Comparison of ENCODE assay signal across 8 cellular contexts in the genomic region with DNA sequence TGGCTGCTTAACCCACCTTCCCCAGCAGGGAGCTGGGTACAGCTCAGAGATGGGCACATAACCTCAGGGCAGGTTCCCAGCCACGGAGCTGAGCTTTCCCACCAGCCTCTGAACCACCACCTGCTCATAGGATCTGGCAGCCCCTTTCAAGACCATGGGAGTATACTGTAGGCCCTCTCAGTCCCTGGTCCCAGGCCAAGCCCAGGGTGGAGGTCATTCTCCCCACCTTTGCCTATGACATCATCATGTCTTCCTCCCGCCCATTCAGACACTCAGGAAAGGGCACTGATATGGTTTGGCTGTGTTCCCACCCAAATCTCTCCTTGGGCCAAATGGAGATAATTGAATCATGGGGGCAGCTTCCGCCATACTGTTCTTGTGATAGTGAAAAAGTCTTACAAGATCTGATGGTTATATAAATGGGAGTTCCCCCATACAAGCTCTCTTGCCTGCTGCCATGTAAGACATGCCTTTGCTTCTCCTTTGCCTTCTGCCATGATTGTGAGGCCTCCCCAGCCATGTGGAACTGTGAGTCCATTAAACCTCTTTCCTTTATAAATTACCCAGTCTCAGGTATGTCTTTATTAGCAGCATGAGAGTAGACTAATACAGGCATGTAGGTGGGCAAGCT. TPM values are rescaled to one million over a fixed set of nuclear protein-coding genes. Genes with fewer than 3 reads are reported as not detected.
DNase-seq lines count a peak whose midpoint lies in the region; ATAC-seq, FAIRE-seq and TF ChIP-seq lines count a peak whose summit lies in the region.
"Not testable (repeated sequence)": the region's sequence is repeated elsewhere in the genome, so short reads cannot be mapped to it uniquely, and the experiment has no call there.

No MANE protein-coding gene starts in this region.

- not testable (repeated sequence) for H3K27me3 ChIP-seq in IMR-90 (ENCODE audit: control insufficient read depth, insufficient read depth, low read length); breast epithelium; esophagus squamous epithelium; HepG2 (ENCODE audit: control insufficient read depth in 1 of 2, insufficient read depth in 2 of 2, low read length in 2 of 2); gastrocnemius medialis; thoracic aorta (replicated peaks; ENCODE audit: insufficient read depth); aorta (ENCODE audit: control insufficient read depth in 1 of 2, insufficient read depth in 2 of 2, low read length in 1 of 2)

- H2AFZ ChIP-seq in IMR-90 (replicated peaks; ENCODE audit: low read length, poor library complexity); HepG2 (ENCODE audit: low read length): not testable (repeated sequence)

- not testable (repeated sequence) for H3K4me3 ChIP-seq in IMR-90 (ENCODE audit: insufficient read depth, low read depth, low read length); breast epithelium; esophagus squamous epithelium; HepG2 (replicated peaks in 1 of 3; ENCODE audit: insufficient read depth in 1 of 3, low read depth in 2 of 3, low read length in 3 of 3); gastrocnemius medialis; thoracic aorta; aorta (ENCODE audit: low read length in 2 of 2)

- TF ChIP-seq RAD21 in IMR-90 (IDR thresholded peaks at IDR 0.05; ENCODE audit: low read length); HepG2 (CRISPR knock-in tag; IDR thresholded peaks at IDR 0.05): not testable (repeated sequence)

- FAIRE-seq in HepG2 (lab: Jason Lieb, UNC), result not testable (repeated sequence)

- H3K36me3 Mint-ChIP-seq in nephron (ENCODE audit: low read depth), result not testable (repeated sequence)

- H3K27ac Mint-ChIP-seq in nephron, result peak overlapping the region; percentile 98 to 99 (median 98)

- CTCF ChIA-PET in IMR-90 (lab: Yijun Ruan, JAX); HepG2 (lab: Yijun Ruan, JAX; ENCODE audit: low intra/inter-chr PET ratio, low total read pairs): not testable (repeated sequence)

- not testable (repeated sequence) for H3K9ac ChIP-seq in IMR-90 (ENCODE audit: low read depth, low read length); HepG2 (ENCODE audit: insufficient read depth, low read depth, low read length)

- POLR2A ChIA-PET in IMR-90 (lab: Charles Lee; ENCODE audit: unreplicated experiment); HepG2 (lab: Yijun Ruan, JAX): not testable (repeated sequence)

- H3K4me2 ChIP-seq in IMR-90 (ENCODE audit: low read depth, low read length); HepG2 (ENCODE audit: low read depth, low read length): not testable (repeated sequence)

- not testable (repeated sequence) for TF ChIP-seq POLR2A in IMR-90 (IDR thresholded peaks at IDR 0.05; ENCODE audit: low read depth, low read length); breast epithelium (IDR thresholded peaks at IDR 0.05); esophagus squamous epithelium (IDR thresholded peaks at IDR 0.05); HepG2 (IDR thresholded peaks at IDR 0.05; ENCODE audit: insufficient read depth in 1 of 2, low read depth in 2 of 2, low read length in 2 of 2); gastrocnemius medialis (IDR thresholded peaks at IDR 0.05)

- H3K4me3 Mint-ChIP-seq in nephron, result peak overlapping the region in 1 of 3 experiments; percentile 39

- no CpG with 5 or more reads among the region's 3 CpGs for WGBS in IMR-90 (ENCODE audit: extremely low coverage in 2 of 2, insufficient read length in 1 of 2), 2 experiments
- WGBS in esophagus squamous epithelium, 2 donors, result 79 to 93% methylated on average over 3 of the region's 3 CpGs
- WGBS in HepG2 (ENCODE audit: low lambda C conversion rate), result 100% methylated on average over 3 of the region's 3 CpGs
- WGBS in aorta, 2 donors, result 86 to 89% methylated on average over 3 of the region's 3 CpGs

- peaks cover 65% of the 10 kb centered on the region for H3K4me1 ChIP-seq in IMR-90 (ENCODE audit: control insufficient read depth, insufficient read depth, low read length)
- H3K4me1 ChIP-seq in breast epithelium, result peaks cover 32 to 74% of the 10 kb centered on the region in 2 donors
- H3K4me1 ChIP-seq in esophagus squamous epithelium, result peaks cover 54 to 100% (median 85%) of the 10 kb centered on the region in 3 donors
- H3K4me1 ChIP-seq in HepG2 (ENCODE audit: insufficient read depth, low read length), result peaks cover 43% of the 10 kb centered on the region
- peaks cover 57 to 71% of the 10 kb centered on the region in 2 donors for H3K4me1 ChIP-seq in gastrocnemius medialis
- peaks cover 72 to 98% of the 10 kb centered on the region in 2 donors for H3K4me1 ChIP-seq in thoracic aorta (ENCODE audit: control insufficient read depth in 1 of 2, low read depth in 2 of 2)
- not testable (repeated sequence) for H3K4me1 ChIP-seq in aorta (ENCODE audit: control insufficient read depth in 1 of 2, insufficient read depth in 2 of 2, low read length in 2 of 2)

- H3K79me2 ChIP-seq in HepG2 (ENCODE audit: insufficient read depth, low read length), result not testable (repeated sequence)

- peak overlapping the region; percentile 20; the same call in 1 of the 2 replicates for H2AK5ac ChIP-seq in IMR-90 (ENCODE audit: low read depth, low read length)

- ATAC-seq in IMR-90 (ENCODE audit: low read depth); HepG2; gastrocnemius medialis; thoracic aorta (ENCODE audit: insufficient number of reproducible peaks, low FRiP score, low read depth); aorta (ENCODE audit: low FRiP score): not testable (repeated sequence)

- TF ChIP-seq CTCF in IMR-90 (conservative IDR thresholded peaks at IDR 0.05; ENCODE audit: low read depth, low read length); breast epithelium (IDR thresholded peaks at IDR 0.05); esophagus squamous epithelium (IDR thresholded peaks at IDR 0.05); HepG2 (CRISPR knock-in tag; IDR thresholded peaks at IDR 0.05); nephron (IDR thresholded peaks at IDR 0.05; ENCODE audit: unreplicated experiment in 3 of 3); gastrocnemius medialis (IDR thresholded peaks at IDR 0.05 in 4 of 5, conservative IDR thresholded peaks at IDR 0.05 in 1 of 5); thoracic aorta (IDR thresholded peaks at IDR 0.05): not testable (repeated sequence)

- not testable (repeated sequence) for H3K9me3 ChIP-seq in IMR-90 (ENCODE audit: control insufficient read depth, insufficient read depth, low read length); breast epithelium; esophagus squamous epithelium; HepG2 (ENCODE audit: low read length); gastrocnemius medialis; thoracic aorta; aorta (ENCODE audit: control insufficient read depth, low read length)

- TF ChIP-seq EP300 in HepG2 (IDR thresholded peaks at IDR 0.05; ENCODE audit: low read depth in 2 of 2, low read length in 2 of 2); HepG2 (CRISPR knock-in tag; IDR thresholded peaks at IDR 0.05; ENCODE audit: borderline replicate concordance): not testable (repeated sequence)

- dilution Hi-C loops in IMR-90 (cut with HindIII; ENCODE audit: low sequenced_read_pairs, unreplicated experiment), result not testable (repeated sequence)

- H3K56ac ChIP-seq in IMR-90 (ENCODE audit: extremely low read depth, insufficient read depth, low read length), result not testable (repeated sequence)

- H2BK5ac ChIP-seq in IMR-90 (ENCODE audit: low read depth, low read length, poor library complexity, severe bottlenecking), result peak overlapping the region; percentile 37

- DNase-seq in IMR-90; breast epithelium (ENCODE audit: low spot score in 2 of 2); esophagus squamous epithelium (lab: John Stamatoyannopoulos, UW); HepG2 (ENCODE audit: low spot score); gastrocnemius medialis; thoracic aorta (ENCODE audit: low spot score); aorta: not testable (repeated sequence)

- peak overlapping the region; percentile 17 for H3K4ac ChIP-seq in IMR-90 (ENCODE audit: low read depth, low read length)

- H4K91ac ChIP-seq in IMR-90 (ENCODE audit: insufficient read depth, low read depth, low read length), result not testable (repeated sequence)

- H3K36me3 ChIP-seq in IMR-90 (ENCODE audit: control insufficient read depth, insufficient read depth, low read length), result peaks cover 63% of the 10 kb centered on the region
- H3K36me3 ChIP-seq in breast epithelium; HepG2 (replicated peaks in 1 of 2; ENCODE audit: control insufficient read depth in 1 of 2, insufficient read depth in 2 of 2, low read length in 2 of 2); gastrocnemius medialis: not testable (repeated sequence)
- peaks cover 0 to 70% (median 21%) of the 10 kb centered on the region in 3 donors for H3K36me3 ChIP-seq in esophagus squamous epithelium
- peaks cover 47% of the 10 kb centered on the region for H3K36me3 ChIP-seq in thoracic aorta
- H3K36me3 ChIP-seq in aorta (ENCODE audit: control insufficient read depth in 1 of 2, insufficient read depth in 2 of 2, low read length in 1 of 2), result peaks cover 0 to 14% of the 10 kb centered on the region in 2 donors

- in situ Hi-C loops in IMR-90 (cut with MboI; ENCODE audit: low sequenced_read_pairs); HepG2 (cut with HindIII; ENCODE audit: extremely low pct_ligation_motif_present, low pct_unique_long_range_greater_than_20kb); gastrocnemius medialis (cut with MboI; ENCODE audit: low sequenced_read_pairs in 4 of 4): not testable (repeated sequence)

- H4K20me1 ChIP-seq in IMR-90 (ENCODE audit: insufficient read depth, low read length), result peaks cover 96% of the 10 kb centered on the region
- H4K20me1 ChIP-seq in HepG2 (ENCODE audit: insufficient read depth, low read length), result not testable (repeated sequence)

- 0 out of 4 replicates have a peak overlapping the region, but pooled peaks of 1 of the 2 experiments have one; percentile 58 for H4K8ac ChIP-seq in IMR-90 (ENCODE audit: low read depth in 2 of 2, low read length in 2 of 2)

- H3K27ac ChIP-seq in IMR-90 (ENCODE audit: insufficient read depth, low read length), result peak overlapping the region; percentile 75; the same call in 1 of the 2 replicates
- peak overlapping the region; percentile 97 to 99 for H3K27ac ChIP-seq in breast epithelium
- H3K27ac ChIP-seq in esophagus squamous epithelium, result peak overlapping the region; percentile 58 to 93 (median 88)
- H3K27ac ChIP-seq in HepG2 (ENCODE audit: extremely low read length, insufficient read depth, low read length), result not testable (repeated sequence)
- peak overlapping the region; percentile 22 to 77 (median 41) for H3K27ac ChIP-seq in gastrocnemius medialis
- H3K27ac ChIP-seq in thoracic aorta, result peak overlapping the region; percentile 78 to 96
- H3K27ac ChIP-seq in aorta (ENCODE audit: low read depth in 1 of 2, low read length in 2 of 2), result peak overlapping the region; percentile 29 to 71

- H2BK20ac ChIP-seq in IMR-90 (ENCODE audit: low read depth, low read length), result not testable (repeated sequence)

- H3K4me1 Mint-ChIP-seq in nephron, result peaks cover 78% of the 10 kb centered on the region

- intact Hi-C loops in IMR-90 (cut with micrococcal nuclease); breast epithelium (cut with DNase I; ENCODE audit: low total_unique reads); esophagus squamous epithelium (cut with DNase I); HepG2 (cut with micrococcal nuclease; ENCODE audit: unreplicated experiment); gastrocnemius medialis (cut with DNase I; ENCODE audit: low total_unique reads); aorta (cut with DNase I): not testable (repeated sequence)

- not testable (repeated sequence) for BruUV-seq in IMR-90 (replicated peaks; lab: Mats Ljungman, UMichigan); HepG2 (replicated peaks; lab: Mats Ljungman, UMichigan)

- H3K79me1 ChIP-seq in IMR-90 (ENCODE audit: low read depth in 1 of 2, low read length in 2 of 2), result peaks cover 43 to 95% of the 10 kb centered on the region in 2 experiments

- peaks cover 15% of the 10 kb centered on the region for H3K27me3 Mint-ChIP-seq in nephron (ENCODE audit: low read depth)

- H3K14ac ChIP-seq in IMR-90 (replicated peaks; ENCODE audit: low read depth, low read length), result peak overlapping the region; percentile 51; the same call in 1 of the 2 replicates

- peak overlapping the region; percentile 54; the same call in 1 of the 2 replicates for H2BK120ac ChIP-seq in IMR-90 (ENCODE audit: low read depth, low read length)

- H4K5ac ChIP-seq in IMR-90 (ENCODE audit: low read depth, low read length), result not testable (repeated sequence)

- H3K18ac ChIP-seq in IMR-90 (ENCODE audit: low read depth, low read length), result peak overlapping the region; percentile 40; the same call in 1 of the 2 replicates

- not testable (repeated sequence) for H2BK15ac ChIP-seq in IMR-90 (ENCODE audit: low read depth, low read length)

- H2AK9ac ChIP-seq in IMR-90 (replicated peaks; ENCODE audit: low read depth, low read length, poor library complexity), result not testable (repeated sequence)

- not testable (repeated sequence) for H3K9me3 Mint-ChIP-seq in nephron

- peak overlapping the region; percentile 36; the same call in 1 of the 2 replicates for H3K23ac ChIP-seq in IMR-90 (ENCODE audit: low read depth, low read length)

- peaks cover 56% of the 10 kb centered on the region for H3K9me1 ChIP-seq in IMR-90 (ENCODE audit: insufficient read depth, low read length)

RNA-seq across cellular contexts. Expression of a gene that starts 13.8 kb away (rescaled TPM):
- total RNA-seq in IMR-90 (2012; rRNA removed) (1,498 and 1,861 TPM in 2 replicates), breast epithelium (1,000 to 10,000 TPM in 1 of 3 donors, 100 to 1,000 TPM in 2; 186 to 1,491 (median 767) TPM), esophagus squamous epithelium (1,000 to 10,000 TPM in 1 of 4 donors, 100 to 1,000 TPM in 3; 243 to 1,044 (median 363) TPM), HepG2 (2016; rRNA removed; fragmentation: Illumina TruSeq; extraction: Trizol) (68.9 and 70.8 TPM in 2 replicates), gastrocnemius medialis (10 to 100 TPM; 22.7 to 91.1 (median 68.9) TPM), thoracic aorta (1,000 to 10,000 TPM; 2,051 to 3,060 TPM), aorta (1,000 to 10,000 TPM in 1 of 2 donors, 100 to 1,000 TPM in 1; 599 to 1,490 TPM)
- polyA plus RNA-seq in IMR-90 (2012; rRNA removed) (948 and 1,037 TPM in 2 replicates), HepG2 (2011; rRNA removed) (14.5 and 17.7 TPM in 2 replicates), aorta (100 to 1,000 TPM; 703 to 838 TPM)
- polyA plus RNA-seq in IMR-90 (2012; cell fraction: cytosol; rRNA removed), result 955 and 1,043 TPM in 2 replicates
- polyA plus RNA-seq in IMR-90 (2012; cell fraction: nucleus; rRNA removed; ENCODE audit: low replicate concordance), result 737 and 1,227 TPM in 2 replicates
- total RNA-seq in HepG2 (2016; cell fraction: cytosol; rRNA removed; fragmentation: Illumina TruSeq; extraction: Trizol; ENCODE audit: low read depth), result 12.3 and 12.8 TPM in 2 replicates
- 66.1 and 69.5 TPM in 2 replicates for total RNA-seq in HepG2 (2016; cell fraction: insoluble cytoplasmic fraction; rRNA removed; fragmentation: Illumina TruSeq; extraction: Trizol)
- total RNA-seq in HepG2 (2016; cell fraction: membrane; rRNA removed; fragmentation: Illumina TruSeq; extraction: Trizol), result 28.9 and 33.8 TPM in 2 replicates
- 35.6 and 44.2 TPM in 2 replicates for total RNA-seq in HepG2 (2016; cell fraction: nucleus; rRNA removed; fragmentation: Illumina TruSeq; extraction: Trizol)
- polyA plus RNA-seq in HepG2 (2011; cell fraction: cytosol; rRNA removed), result 15.2 and 17.2 TPM in 2 replicates
- polyA plus RNA-seq in HepG2 (2011; cell fraction: nucleus; rRNA removed), result 10.9 and 14.9 TPM in 2 replicates
- polyA plus RNA-seq in HepG2 (2012), result 9.9 and 18.8 TPM in 2 replicates
- polyA plus RNA-seq in HepG2 (2016; cell fraction: cytosol; fragmentation: Illumina TruSeq; extraction: Trizol; ENCODE audit: low read depth), result 15.3 and 18.6 TPM in 2 replicates
- 83.1 and 92.4 TPM in 2 replicates for polyA plus RNA-seq in HepG2 (2016; cell fraction: insoluble cytoplasmic fraction; fragmentation: Illumina TruSeq; extraction: Trizol; ENCODE audit: low read depth)
- polyA plus RNA-seq in HepG2 (2016; cell fraction: membrane; fragmentation: Illumina TruSeq; extraction: Trizol; ENCODE audit: low read depth), result 29.6 and 30.8 TPM in 2 replicates
- polyA plus RNA-seq in HepG2 (2016; cell fraction: nucleus; fragmentation: Illumina TruSeq; extraction: Trizol; ENCODE audit: insufficient read depth, low read depth), result 54.3 and 54.9 TPM in 2 replicates
- polyA minus RNA-seq in HepG2 (2011; rRNA and poly(A)+ RNA removed; ENCODE audit: low replicate concordance), result 22.9 and 266 TPM in 2 replicates
- 8.4 and 9.1 TPM in 2 replicates for polyA minus RNA-seq in HepG2 (2011; cell fraction: cytosol; rRNA and poly(A)+ RNA removed)
- 9.1 and 11.7 TPM in 2 replicates for polyA minus RNA-seq in HepG2 (2011; cell fraction: nucleus; rRNA and poly(A)+ RNA removed)

RNA-seq across cellular contexts. Expression of a gene that starts 24.2 kb away (rescaled TPM):
- total RNA-seq in IMR-90 (2012; rRNA removed), result 41.6 and 44.2 TPM in 2 replicates
- polyA plus RNA-seq in IMR-90 (2012; rRNA removed), result 102 and 122 TPM in 2 replicates
- 50.7 and 178 TPM in 2 replicates for polyA plus RNA-seq in IMR-90 (2012; cell fraction: cytosol; rRNA removed)
- polyA plus RNA-seq in IMR-90 (2012; cell fraction: nucleus; rRNA removed; ENCODE audit: low replicate concordance), result 49.6 and 125 TPM in 2 replicates
- 100 to 1,000 TPM in 1 of 3 donors, 10 to 100 TPM in 2; 65.7 to 116 (median 92.7) TPM for total RNA-seq in breast epithelium
- 10 to 100 TPM; 60.9 to 87.9 (median 75.1) TPM for total RNA-seq in esophagus squamous epithelium
- 29.1 and 33.6 TPM in 2 replicates for total RNA-seq in HepG2 (2016; rRNA removed; fragmentation: Illumina TruSeq; extraction: Trizol)
- 13.4 and 13.7 TPM in 2 replicates for total RNA-seq in HepG2 (2016; cell fraction: cytosol; rRNA removed; fragmentation: Illumina TruSeq; extraction: Trizol; ENCODE audit: low read depth)
- 29.0 and 34.8 TPM in 2 replicates for total RNA-seq in HepG2 (2016; cell fraction: insoluble cytoplasmic fraction; rRNA removed; fragmentation: Illumina TruSeq; extraction: Trizol)
- 27.3 and 32.8 TPM in 2 replicates for total RNA-seq in HepG2 (2016; cell fraction: membrane; rRNA removed; fragmentation: Illumina TruSeq; extraction: Trizol)
- total RNA-seq in HepG2 (2016; cell fraction: nucleus; rRNA removed; fragmentation: Illumina TruSeq; extraction: Trizol), result 15.5 and 17.9 TPM in 2 replicates
- polyA plus RNA-seq in HepG2 (2011; rRNA removed), result 16.7 and 25.1 TPM in 2 replicates
- 18.1 and 31.9 TPM in 2 replicates for polyA plus RNA-seq in HepG2 (2011; cell fraction: cytosol; rRNA removed)
- polyA plus RNA-seq in HepG2 (2011; cell fraction: nucleus; rRNA removed), result 18.6 and 19.4 TPM in 2 replicates
- polyA plus RNA-seq in HepG2 (2012), result 6.9 and 12.1 TPM in 2 replicates
- 23.0 and 26.1 TPM in 2 replicates for polyA plus RNA-seq in HepG2 (2016; cell fraction: cytosol; fragmentation: Illumina TruSeq; extraction: Trizol; ENCODE audit: low read depth)
- 47.7 and 53.8 TPM in 2 replicates for polyA plus RNA-seq in HepG2 (2016; cell fraction: insoluble cytoplasmic fraction; fragmentation: Illumina TruSeq; extraction: Trizol; ENCODE audit: low read depth)
- 39.2 and 43.9 TPM in 2 replicates for polyA plus RNA-seq in HepG2 (2016; cell fraction: membrane; fragmentation: Illumina TruSeq; extraction: Trizol; ENCODE audit: low read depth)
- polyA plus RNA-seq in HepG2 (2016; cell fraction: nucleus; fragmentation: Illumina TruSeq; extraction: Trizol; ENCODE audit: insufficient read depth, low read depth), result 43.9 and 44.6 TPM in 2 replicates
- 16.2 and 21.4 TPM in 2 replicates for polyA minus RNA-seq in HepG2 (2011; rRNA and poly(A)+ RNA removed; ENCODE audit: low replicate concordance)
- 11.5 and 15.4 TPM in 2 replicates for polyA minus RNA-seq in HepG2 (2011; cell fraction: cytosol; rRNA and poly(A)+ RNA removed)
- 13.6 and 15.2 TPM in 2 replicates for polyA minus RNA-seq in HepG2 (2011; cell fraction: nucleus; rRNA and poly(A)+ RNA removed)
- 10 to 100 TPM in 3 of 4 donors, 1 to 10 TPM in 1; 7.4 to 91.8 (median 62.7) TPM for total RNA-seq in gastrocnemius medialis
- total RNA-seq in thoracic aorta, result 100 to 1,000 TPM in 1 of 2 donors, 10 to 100 TPM in 1; 65.7 to 134 TPM
- total RNA-seq in aorta, result 10 to 100 TPM; 66.1 to 71.6 TPM
- polyA plus RNA-seq in aorta, result 10 to 100 TPM; 33.7 to 46.1 TPM

RNA-seq across cellular contexts. Expression of a gene that starts 45.8 kb away (rescaled TPM):
- total RNA-seq in IMR-90 (2012; rRNA removed), result 14.0 and 14.4 TPM in 2 replicates
- 23.1 and 23.6 TPM in 2 replicates for polyA plus RNA-seq in IMR-90 (2012; rRNA removed)
- polyA plus RNA-seq in IMR-90 (2012; cell fraction: cytosol; rRNA removed), result 11.8 and 15.2 TPM in 2 replicates
- 31.9 and 47.5 TPM in 2 replicates for polyA plus RNA-seq in IMR-90 (2012; cell fraction: nucleus; rRNA removed; ENCODE audit: low replicate concordance)
- total RNA-seq in breast epithelium, result 10 to 100 TPM; 11.3 to 31.5 (median 22.7) TPM
- 10 to 100 TPM; 18.1 to 25.5 (median 21.0) TPM for total RNA-seq in esophagus squamous epithelium
- total RNA-seq in HepG2 (2016; rRNA removed; fragmentation: Illumina TruSeq; extraction: Trizol), result 0.01 TPM in 1 of 2 replicates, not detected in the other
- total RNA-seq in HepG2 (2016; cell fraction: cytosol; rRNA removed; fragmentation: Illumina TruSeq; extraction: Trizol; ENCODE audit: low read depth), result not detected in 2 replicates
- total RNA-seq in HepG2 (2016; cell fraction: insoluble cytoplasmic fraction; rRNA removed; fragmentation: Illumina TruSeq; extraction: Trizol), result 0.02 TPM in 1 of 2 replicates, not detected in the other
- under 0.01 TPM in 1 of 2 replicates, not detected in the other for total RNA-seq in HepG2 (2016; cell fraction: membrane; rRNA removed; fragmentation: Illumina TruSeq; extraction: Trizol)
- total RNA-seq in HepG2 (2016; cell fraction: nucleus; rRNA removed; fragmentation: Illumina TruSeq; extraction: Trizol), result not detected in 2 replicates
- 0.04 TPM in 1 of 2 replicates, not detected in the other for polyA plus RNA-seq in HepG2 (2011; rRNA removed)
- polyA plus RNA-seq in HepG2 (2011; cell fraction: cytosol; rRNA removed), result not detected in 2 replicates
- polyA plus RNA-seq in HepG2 (2011; cell fraction: nucleus; rRNA removed), result 0.03 TPM in 1 of 2 replicates, not detected in the other
- 0.01 TPM in 2 replicates for polyA plus RNA-seq in HepG2 (2012)
- polyA plus RNA-seq in HepG2 (2016; cell fraction: cytosol; fragmentation: Illumina TruSeq; extraction: Trizol; ENCODE audit: low read depth), result not detected in 2 replicates
- polyA plus RNA-seq in HepG2 (2016; cell fraction: insoluble cytoplasmic fraction; fragmentation: Illumina TruSeq; extraction: Trizol; ENCODE audit: low read depth), result not detected in 2 replicates
- polyA plus RNA-seq in HepG2 (2016; cell fraction: membrane; fragmentation: Illumina TruSeq; extraction: Trizol; ENCODE audit: low read depth), result not detected in 2 replicates
- not detected in 2 replicates for polyA plus RNA-seq in HepG2 (2016; cell fraction: nucleus; fragmentation: Illumina TruSeq; extraction: Trizol; ENCODE audit: insufficient read depth, low read depth)
- polyA minus RNA-seq in HepG2 (2011; rRNA and poly(A)+ RNA removed; ENCODE audit: low replicate concordance), result 0.04 and 0.75 TPM in 2 replicates
- not detected in 2 replicates for polyA minus RNA-seq in HepG2 (2011; cell fraction: cytosol; rRNA and poly(A)+ RNA removed)
- polyA minus RNA-seq in HepG2 (2011; cell fraction: nucleus; rRNA and poly(A)+ RNA removed), result not detected in 2 replicates
- 1 to 10 TPM; 4.2 to 9.1 (median 7.1) TPM for total RNA-seq in gastrocnemius medialis
- 100 to 1,000 TPM; 126 to 255 TPM for total RNA-seq in thoracic aorta
- total RNA-seq in aorta, result 100 to 1,000 TPM; 167 to 236 TPM
- 10 to 100 TPM in 1 of 2 donors, 1 to 10 TPM in 1; 8.3 to 33.8 TPM for polyA plus RNA-seq in aorta
